8 cellular contexts compared by ENCODE assay signal in genomic region chr20:51531141-51531710, GRCh38.
DNase-seq lines count a peak whose midpoint lies in the region; ATAC-seq lines count a peak whose summit lies in the region.

No MANE protein-coding gene starts in this region.

- peak overlapping the region; percentile 98 for H3K4me3 Mint-ChIP-seq in central memory CD8-positive, alpha-beta T cell

- peak overlapping the region; percentile 100 for H3K27ac Mint-ChIP-seq in central memory CD8-positive, alpha-beta T cell (ENCODE audit: low read depth)

- DNase-seq in activated CD4-positive, CD25-positive, alpha-beta regulatory T cell (lab: John Stamatoyannopoulos, UW): peak; percentile 9 to 63 (median 30)
- peak; percentile 41 to 78 for DNase-seq in central memory CD8-positive, alpha-beta T cell (ENCODE audit: low spot score in 2 of 2)
- DNase-seq in stimulated activated CD8-positive, alpha-beta memory T cell treated with anti-CD3 and anti-CD28 coated beads, Interleukin-2, amount 100 ng/mL, for 48 hours (ENCODE audit: low read depth in 2 of 2): peak; percentile 59 to 71
- DNase-seq in NCI-H2196 (lab: John Stamatoyannopoulos, UW; ENCODE audit: unreplicated experiment): no peak
- DNase-seq in SKM-1 (lab: John Stamatoyannopoulos, UW; ENCODE audit: unreplicated experiment): no peak
- no peak for DNase-seq in NCI-H774 (lab: John Stamatoyannopoulos, UW)

- H3K4me1 Mint-ChIP-seq in central memory CD8-positive, alpha-beta T cell: peaks cover 99% of the 10 kb centered on the region

- ATAC-seq in GM18861 (IDR thresholded peaks at IDR 0.05; ENCODE audit: unreplicated experiment): peak; percentile 38
- peak; percentile 52 for ATAC-seq in HG02943 (IDR thresholded peaks at IDR 0.05; ENCODE audit: low read depth, unreplicated experiment)
- peak; percentile 58 for ATAC-seq in central memory CD8-positive, alpha-beta T cell (replicated peaks; ENCODE audit: extremely low read depth, poor library complexity, severe bottlenecking)

- no peaks in the 10 kb centered on the region for H3K27me3 Mint-ChIP-seq in central memory CD8-positive, alpha-beta T cell

- H3K36me3 Mint-ChIP-seq in central memory CD8-positive, alpha-beta T cell (ENCODE audit: insufficient read depth): peaks cover 51% of the 10 kb centered on the region

- no peaks in the 10 kb centered on the region for H3K9me3 Mint-ChIP-seq in central memory CD8-positive, alpha-beta T cell

Comparison
In these comparisons a context has a peak if more than half of its experiments do, and no peak if none do; other contexts are left out.
1. DNase-seq: peak in activated CD4-positive, CD25-positive, alpha-beta regulatory T cell (4 of 4), central memory CD8-positive, alpha-beta T cell (2 of 2) and stimulated activated CD8-positive, alpha-beta memory T cell treated with anti-CD3 and anti-CD28 coated beads, Interleukin-2, amount 100 ng/mL, for 48 hours (2 of 2); none in NCI-H2196 (single experiment), SKM-1 (single experiment) and NCI-H774 (single experiment).
2. Peak in every context shown above with its lines, with median percentiles within 50 percentile points of each other: ATAC-seq.